In genomic region chr3:171851685-171852084, GRCh38 we compare ENCODE assay signal across 1 cellular context.
TF ChIP-seq lines count a peak whose summit lies in the region.

No MANE protein-coding gene starts in this region.

TF ChIP-seq in K562, 482 proteins besides CTCF, POLR2A, EP300 and RAD21 (continued from another document):
- TF ChIP-seq, protein P1, sequence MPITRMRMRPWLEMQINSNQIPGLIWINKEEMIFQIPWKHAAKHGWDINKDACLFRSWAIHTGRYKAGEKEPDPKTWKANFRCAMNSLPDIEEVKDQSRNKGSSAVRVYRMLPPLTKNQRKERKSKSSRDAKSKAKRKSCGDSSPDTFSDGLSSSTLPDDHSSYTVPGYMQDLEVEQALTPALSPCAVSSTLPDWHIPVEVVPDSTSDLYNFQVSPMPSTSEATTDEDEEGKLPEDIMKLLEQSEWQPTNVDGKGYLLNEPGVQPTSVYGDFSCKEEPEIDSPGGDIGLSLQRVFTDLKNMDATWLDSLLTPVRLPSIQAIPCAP (CRISPR knock-in tag; IDR thresholded peaks at IDR 0.05; ENCODE audit: borderline replicate concordance): no peak
- TF ChIP-seq XRCC4 (IDR thresholded peaks at IDR 0.05; ENCODE audit: extremely low read depth, insufficient read depth, insufficient read length) (no peak), MXI1 (IDR thresholded peaks at IDR 0.05; ENCODE audit: low read depth, low read length) (no peak), MIER1 (IDR thresholded peaks at IDR 0.05; ENCODE audit: low read depth) (no peak), JUN (IDR thresholded peaks at IDR 0.05; ENCODE audit: borderline replicate concordance, low read depth, low read length) (peak; percentile 49; the same call in 1 of the 2 replicates), JUN (CRISPR knock-in tag; IDR thresholded peaks at IDR 0.05; ENCODE audit: borderline replicate concordance) (no peak), TAL1 (IDR thresholded peaks at IDR 0.05) (peak; percentile 26; the same call in 1 of the 2 replicates), CBFA2T2 (conservative IDR thresholded peaks at IDR 0.05) (peak; percentile 34; the same call in 1 of the 2 replicates), ATF1 (CRISPR knock-in tag; IDR thresholded peaks at IDR 0.05) (no peak), ATF1 (tag; IDR thresholded peaks at IDR 0.05) (peak; percentile 33; the same call in 1 of the 2 replicates), GTF2A2 (tag; IDR thresholded peaks at IDR 0.05) (no peak), FOSL1 (tag; conservative IDR thresholded peaks at IDR 0.05) (peak; percentile 84), PML (IDR thresholded peaks at IDR 0.05; ENCODE audit: low read length) (no peak), TBP (optimal IDR thresholded peaks at IDR 0.05; ENCODE audit: low read depth, low read length) (no peak), PHF8 (IDR thresholded peaks at IDR 0.05; ENCODE audit: borderline replicate concordance, low read length) (no peak), ZNF668 (CRISPR knock-in tag; IDR thresholded peaks at IDR 0.05) (no peak), RCOR1 (IDR thresholded peaks at IDR 0.05; ENCODE audit: borderline replicate concordance in 1 of 2, low read depth in 2 of 2, low read length in 2 of 2) (peak in 1 of 2 experiments; percentile 73; a peak in 1 of 4 replicates), SREBF2 (CRISPR knock-in tag; IDR thresholded peaks at IDR 0.05) (no peak), JUND (IDR thresholded peaks at IDR 0.05; ENCODE audit: borderline replicate concordance, low read depth, low read length) (peak; percentile 69; the same call in 1 of the 2 replicates), JUND (tag; IDR thresholded peaks at IDR 0.05; ENCODE audit: borderline replicate concordance, low read depth, low read length) (peak; percentile 78; the same call in 2 of the 3 replicates), MYBL2 (IDR thresholded peaks at IDR 0.05; ENCODE audit: low read depth) (no peak), MYBL2 (CRISPR knock-in tag; IDR thresholded peaks at IDR 0.05; ENCODE audit: borderline replicate concordance) (no peak), EHMT2 (IDR thresholded peaks at IDR 0.05) (no peak), KDM1A (IDR thresholded peaks at IDR 0.05) (peak; percentile 78 to 79), SUPT5H (IDR thresholded peaks at IDR 0.05) (no peak), CTCFL (IDR thresholded peaks at IDR 0.05; ENCODE audit: borderline replicate concordance, insufficient read depth, low read depth, low read length, poor library complexity, severe bottlenecking) (no peak), OTX1 (CRISPR knock-in tag; IDR thresholded peaks at IDR 0.05) (no peak), POLR3A (IDR thresholded peaks at IDR 0.05; ENCODE audit: borderline replicate concordance, extremely low read depth, insufficient read depth, insufficient read length) (no peak), CXXC5 (CRISPR knock-in tag; IDR thresholded peaks at IDR 0.05) (no peak), ETV1 (tag; conservative IDR thresholded peaks at IDR 0.05; ENCODE audit: low read depth) (no peak), FOXJ3 (CRISPR knock-in tag; IDR thresholded peaks at IDR 0.05) (no peak), ELK3 (CRISPR knock-in tag; IDR thresholded peaks at IDR 0.05) (no peak), IRF2 (CRISPR knock-in tag; IDR thresholded peaks at IDR 0.05) (no peak), MTA2 (IDR thresholded peaks at IDR 0.05; ENCODE audit: low read depth) (peak; percentile 39; the same call in 1 of the 2 replicates), RBM25 (IDR thresholded peaks at IDR 0.05; ENCODE audit: low read depth, low read length, severe bottlenecking) (no peak), ZFP36 (IDR thresholded peaks at IDR 0.05; ENCODE audit: low read depth, low read length, partially characterized antibody) (no peak), ZNF253 (CRISPR knock-in tag; conservative IDR thresholded peaks at IDR 0.05) (no peak), ZNF57 (CRISPR knock-in tag; IDR thresholded peaks at IDR 0.05) (no peak), NFE2 (IDR thresholded peaks at IDR 0.05; ENCODE audit: low read depth) (peak; percentile 26; the same call in 1 of the 2 replicates)
